Comparison of ENCODE assay signal across 17 cellular contexts in the genomic region with DNA sequence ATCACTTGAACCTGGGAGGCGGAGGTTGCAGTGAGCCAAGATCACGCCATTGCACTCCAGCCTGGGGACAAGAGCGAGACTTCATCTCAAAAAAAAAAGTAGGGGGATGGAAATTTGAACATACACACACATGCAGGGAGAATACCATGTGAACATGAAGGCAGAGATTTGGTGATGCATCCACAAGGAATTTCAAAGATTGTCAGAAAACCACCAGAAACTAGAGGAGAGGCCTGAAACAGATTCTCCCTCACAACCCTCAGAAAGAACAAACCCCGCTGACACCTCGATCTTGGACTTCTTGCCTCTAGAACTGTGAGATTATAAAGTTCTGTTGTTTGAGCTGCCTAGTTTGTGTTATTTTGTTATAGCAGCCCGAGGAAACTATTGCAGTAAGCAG.
"Had no signal": no experiment of that assay in that cellular context is flagged by ENCODE, and none has a peak within 500 bp of the region (broad histone marks: within the 10 kb centered on the region; RNA-seq: fewer than 3 reads in every experiment).

No MANE protein-coding gene starts in this region.

- DNase-seq: colonic mucosa; dermis blood vessel endothelial cell; esophagus squamous epithelium; heart left ventricle; hippocampal formation; kidney glomerular epithelial cell; naive thymus-derived CD4-positive, alpha-beta T cell; nephron progenitor cell; posterior cingulate gyrus; sigmoid colon; stimulated activated naive CD4-positive, alpha-beta T cell treated with Interleukin-2 at 50 U/mL for 16 hours; trophoblast cell had no signal

- FAIRE-seq: islet of Langerhans had no signal

- H3K4me3 Mint-ChIP-seq: naive thymus-derived CD4-positive, alpha-beta T cell had no signal

- H3K27me3 ChIP-seq: colonic mucosa, right atrium auricular region had no signal

- H3K27ac Mint-ChIP-seq: naive thymus-derived CD4-positive, alpha-beta T cell; nephron progenitor cell had no signal

- H3K9me3 Mint-ChIP-seq: nephron progenitor cell had no signal

- H3K4me3 ChIP-seq: colonic mucosa, esophagus squamous epithelium, heart left ventricle, right atrium auricular region, sigmoid colon, skin epidermis had no signal

- H3K36me3 ChIP-seq: colonic mucosa, esophagus squamous epithelium, heart left ventricle, neutrophil, right atrium auricular region, sigmoid colon had no signal

- H3K9me3 ChIP-seq: colonic mucosa, esophagus squamous epithelium, heart left ventricle, neutrophil, right atrium auricular region, sigmoid colon had no signal

- H3K4me1 ChIP-seq: colonic mucosa, foreskin keratinocyte, right atrium auricular region had no signal

- H3K27ac ChIP-seq: colonic mucosa, esophagus squamous epithelium, foreskin keratinocyte, heart left ventricle, neutrophil, right atrium auricular region, sigmoid colon, skin epidermis had no signal
